Comparison of ENCODE assay signal across 16 cellular contexts in genomic region chr22:39088688-39089032, GRCh38. TPM values are rescaled to one million over a fixed set of nuclear protein-coding genes. Genes with fewer than 3 reads are reported as not detected.
DNase-seq lines count a peak whose midpoint lies in the region; ATAC-seq and TF ChIP-seq lines count a peak whose summit lies in the region.
"Had no signal": no experiment of that assay in that cellular context is flagged by ENCODE, and none has a peak within 500 bp of the region (broad histone marks: within the 10 kb centered on the region; RNA-seq: fewer than 3 reads in every experiment).

No MANE protein-coding gene starts in this region.

- no peaks in the 10 kb centered on the region for H3K27me3 Mint-ChIP-seq in activated naive CD4-positive, alpha-beta T cell treated with anti-CD3 and anti-CD28 coated beads, Interleukin-2, amount 50 U/mL, for 24 hours

- DNase-seq in activated naive CD4-positive, alpha-beta T cell treated with Interleukin-2 at 50 U/mL for 16 hours: no peak
- DNase-seq in PC-9: no peak
- no peak for DNase-seq in effector memory CD4-positive, alpha-beta T cell
- DNase-seq in osteoblast (ENCODE audit: insufficient read length, low spot score, missing footprints): peak; percentile 46
- no peak for DNase-seq in coronary artery (ENCODE audit: low spot score)
- no peak for DNase-seq in dedifferentiated amniotic fluid mesenchymal stem cell (ENCODE audit: extremely low spot score)
- DNase-seq: brain microvascular endothelial cell, foreskin melanocyte, GOT3, MV-4-11, NCI-H187 treated with DMSO at 0.1 percent for 48 hours, SW 1271 had no signal

- H4K20me1 ChIP-seq in PC-9 (ENCODE audit: insufficient read depth): no peaks in the 10 kb centered on the region
- no peaks in the 10 kb centered on the region for H4K20me1 ChIP-seq in osteoblast (ENCODE audit: insufficient read depth, low read length)

- no peaks in the 10 kb centered on the region for H3K9me3 Mint-ChIP-seq in activated naive CD4-positive, alpha-beta T cell treated with anti-CD3 and anti-CD28 coated beads, Interleukin-2, amount 50 U/mL, for 24 hours
- H3K9me3 Mint-ChIP-seq: dendritic cell treated with granulocyte-macrophage colony-stimulating factor and Interleukin-4, amounts not matched to agents 40 ng/mL and 50 ng/mL, for 4 days had no signal

- no peak overlapping the region for H3K4me3 Mint-ChIP-seq in activated naive CD4-positive, alpha-beta T cell treated with anti-CD3 and anti-CD28 coated beads, Interleukin-2, amount 50 U/mL, for 24 hours
- H3K4me3 Mint-ChIP-seq: dendritic cell treated with granulocyte-macrophage colony-stimulating factor and Interleukin-4, amounts not matched to agents 40 ng/mL and 50 ng/mL, for 4 days had no signal

- H3K4me1 ChIP-seq in PC-9 (replicated peaks; ENCODE audit: insufficient read depth) (peaks cover 60% of the 10 kb centered on the region), osteoblast (ENCODE audit: insufficient read depth, low read length) (no peaks in the 10 kb centered on the region)
- peaks cover 50% of the 10 kb centered on the region for H3K4me1 ChIP-seq in effector memory CD4-positive, alpha-beta T cell (ENCODE audit: control insufficient read depth, insufficient read depth, low read length, poor library complexity, severe bottlenecking)

- intact Hi-C loops in PC-9 (cut with micrococcal nuclease; ENCODE audit: unreplicated experiment): no loop called here

- H3K4me2 ChIP-seq in PC-9: no peak overlapping the region
- no peak overlapping the region for H3K4me2 ChIP-seq in osteoblast (ENCODE audit: insufficient read depth, low read length)

- no peaks in the 10 kb centered on the region for H3K27me3 ChIP-seq in PC-9 (ENCODE audit: insufficient read depth, low read depth)
- no peaks in the 10 kb centered on the region for H3K27me3 ChIP-seq in effector memory CD4-positive, alpha-beta T cell (replicated peaks; ENCODE audit: control insufficient read depth, insufficient read depth, low read length, poor library complexity, severe bottlenecking)
- H3K27me3 ChIP-seq in osteoblast (ENCODE audit: insufficient read depth, low read length): peaks cover 13% of the 10 kb centered on the region
- H3K27me3 ChIP-seq: brain microvascular endothelial cell had no signal

- H3K27ac ChIP-seq in PC-9 (0 out of 2 replicates have a peak overlapping the region, but pooled peaks have one; percentile 71), osteoblast (ENCODE audit: low read depth, low read length) (no peak overlapping the region), coronary artery (no peak overlapping the region)
- peak overlapping the region; percentile 94 for H3K27ac ChIP-seq in effector memory CD4-positive, alpha-beta T cell (ENCODE audit: insufficient read depth, low read length, poor library complexity, severe bottlenecking)
- H3K27ac ChIP-seq: brain microvascular endothelial cell, epithelial cell of prostate had no signal

- H3F3A ChIP-seq in PC-9 (ENCODE audit: insufficient read depth, low read depth): peaks cover 41% of the 10 kb centered on the region

- H3K9me3 ChIP-seq in PC-9 (ENCODE audit: insufficient read depth, low read depth) (no peaks in the 10 kb centered on the region), osteoblast (ENCODE audit: low read depth, low read length) (no peaks in the 10 kb centered on the region)
- no peaks in the 10 kb centered on the region for H3K9me3 ChIP-seq in effector memory CD4-positive, alpha-beta T cell (ENCODE audit: control insufficient read depth, low read length)

- H3K9me2 ChIP-seq in PC-9 (ENCODE audit: insufficient read depth): no peaks in the 10 kb centered on the region

- CTCF ChIA-PET in PC-9 (lab: Charles Lee): no interaction called here

- TF ChIP-seq CTCF in PC-9 (conservative IDR thresholded peaks at IDR 0.05) (no peak), osteoblast (IDR thresholded peaks at IDR 0.05; ENCODE audit: extremely low read depth, low read depth, low read length) (no peak), coronary artery (IDR thresholded peaks at IDR 0.05) (no peak)

- H3K36me3 ChIP-seq in PC-9 (ENCODE audit: low read depth) (no peaks in the 10 kb centered on the region), osteoblast (ENCODE audit: insufficient read depth, low read length) (no peaks in the 10 kb centered on the region)
- H3K36me3 ChIP-seq in effector memory CD4-positive, alpha-beta T cell (ENCODE audit: control insufficient read depth, insufficient read depth, low read length): peaks cover 2% of the 10 kb centered on the region
- H3K36me3 ChIP-seq: brain microvascular endothelial cell had no signal

- BruUV-seq in PC-9 (replicated peaks; lab: Mats Ljungman, UMichigan): no TSS peak

- no peaks in the 10 kb centered on the region for H3K79me2 ChIP-seq in PC-9 (ENCODE audit: low read depth)
- H3K79me2 ChIP-seq in osteoblast (ENCODE audit: insufficient read depth, low read length): no peaks in the 10 kb centered on the region

- no peak for ATAC-seq in HG03460 (IDR thresholded peaks at IDR 0.05; ENCODE audit: unreplicated experiment)

- POLR2A ChIA-PET in PC-9 (lab: Charles Lee; ENCODE audit: unreplicated experiment): no interaction called here

- H3K4me3 ChIP-seq in PC-9 (no peak overlapping the region), osteoblast (ENCODE audit: insufficient read depth, low read length) (no peak overlapping the region), coronary artery (no peak overlapping the region)
- H3K4me3 ChIP-seq in effector memory CD4-positive, alpha-beta T cell (ENCODE audit: insufficient read depth, low read depth, low read length, poor library complexity, severe bottlenecking): no peak overlapping the region

- peaks cover 58% of the 10 kb centered on the region for H3K4me1 Mint-ChIP-seq in activated naive CD4-positive, alpha-beta T cell treated with anti-CD3 and anti-CD28 coated beads, Interleukin-2, amount 50 U/mL, for 24 hours

- H2AFZ ChIP-seq in PC-9 (no peak overlapping the region), osteoblast (ENCODE audit: low read length) (no peak overlapping the region)

- H3K36me3 Mint-ChIP-seq in activated naive CD4-positive, alpha-beta T cell treated with anti-CD3 and anti-CD28 coated beads, Interleukin-2, amount 50 U/mL, for 24 hours: peaks cover 1% of the 10 kb centered on the region

- peak overlapping the region; percentile 14 for H3K27ac Mint-ChIP-seq in activated naive CD4-positive, alpha-beta T cell treated with anti-CD3 and anti-CD28 coated beads, Interleukin-2, amount 50 U/mL, for 24 hours
- H3K27ac Mint-ChIP-seq: dendritic cell treated with granulocyte-macrophage colony-stimulating factor and Interleukin-4, amounts not matched to agents 40 ng/mL and 50 ng/mL, for 4 days had no signal

RNA-seq across cellular contexts. Expression of gene APOBEC3H, which starts 8.4 kb away (rescaled TPM):
- 1.5 and 2.5 TPM in 2 replicates for total RNA-seq in PC-9 (2021)
- total RNA-seq in osteoblast: not detected in 2 replicates

RNA-seq across cellular contexts. Expression of gene APOBEC3G, which starts 11.6 kb away (rescaled TPM):
- 9.5 and 14.0 TPM in 2 replicates for total RNA-seq in PC-9 (2021)
- total RNA-seq in osteoblast: 15.6 and 18.1 TPM in 2 replicates

RNA-seq across cellular contexts. Expression of gene APOBEC3F, which starts 48.0 kb away (rescaled TPM):
- total RNA-seq in PC-9 (2021) (28.3 and 29.6 TPM in 2 replicates), osteoblast (3.5 and 5.1 TPM in 2 replicates)

Comparison
In these comparisons a context has a peak if more than half of its experiments do, and no peak if none do; other contexts are left out.
1. H3K27ac ChIP-seq: peak in PC-9 (single experiment) and effector memory CD4-positive, alpha-beta T cell (single experiment); none in osteoblast (single experiment) and coronary artery (0 of 2).